1 cellular context compared by ENCODE assay signal in the genomic region with DNA sequence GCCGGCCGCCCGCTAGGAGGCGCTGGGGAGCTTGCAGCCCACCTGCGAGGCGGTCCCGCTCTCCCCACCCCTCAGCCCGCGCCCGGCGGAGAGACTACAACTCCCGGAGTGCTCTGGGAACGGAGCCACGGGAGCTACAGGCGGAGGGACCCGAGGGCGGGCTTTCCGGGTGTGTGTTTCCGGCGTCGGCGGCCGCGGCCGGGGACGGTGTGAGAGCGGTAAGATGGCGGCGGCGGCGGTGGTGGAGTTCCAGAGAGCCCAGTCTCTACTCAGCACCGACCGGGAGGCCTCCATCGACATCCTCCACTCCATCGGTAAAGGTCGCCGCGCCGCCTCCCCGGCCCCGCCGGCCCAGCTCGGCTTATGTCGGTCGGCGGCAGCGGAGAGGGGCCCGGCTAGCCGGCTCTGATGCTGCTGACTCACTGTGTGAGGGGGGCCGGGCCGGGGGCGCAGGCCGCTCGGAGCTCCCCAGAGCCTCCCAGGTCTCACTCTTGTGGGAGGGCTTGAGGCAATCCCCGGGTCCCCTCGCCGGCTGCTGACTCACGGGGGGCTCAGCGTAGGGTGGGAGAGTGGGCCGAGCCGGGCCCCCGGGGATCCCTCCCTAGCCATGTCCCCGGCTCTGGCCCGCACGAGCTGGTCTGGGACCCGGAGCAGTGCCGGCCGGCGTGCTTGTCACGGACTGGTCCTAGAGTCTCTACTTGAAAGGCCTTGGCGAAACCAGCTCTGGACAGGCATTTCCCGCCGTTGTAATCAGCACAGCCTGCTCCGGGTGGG.
TF ChIP-seq lines count a peak whose summit lies in the region.

A gene (plus strand): TSS at position 210 of the 774 bp plus-strand sequence. CDS start 14 bp downstream, at position 224.

TF ChIP-seq in K562, 482 proteins besides CTCF, POLR2A, EP300 and RAD21 (continued from another document and continues in another):
- TF ChIP-seq ZNF561 (CRISPR knock-in tag; conservative IDR thresholded peaks at IDR 0.05) (no peak), KDM5B (IDR thresholded peaks at IDR 0.05; ENCODE audit: insufficient replicate concordance, low read depth, low read length) (no peak), POU5F1 (IDR thresholded peaks at IDR 0.05; ENCODE audit: borderline replicate concordance, low read depth, low read length, partially characterized antibody) (no peak), TAF9B (IDR thresholded peaks at IDR 0.05; ENCODE audit: partially characterized antibody) (peak; percentile 91), GTF2E2 (tag; IDR thresholded peaks at IDR 0.05) (no peak; the same call in 1 of the 2 replicates), FUS (optimal IDR thresholded peaks at IDR 0.05; ENCODE audit: low read depth, low read length) (no peak), TCFL5 (CRISPR knock-in tag; conservative IDR thresholded peaks at IDR 0.05) (no peak), ZC3H4 (CRISPR knock-in tag; IDR thresholded peaks at IDR 0.05; ENCODE audit: borderline replicate concordance) (no peak), NR2F6 (CRISPR knock-in tag; IDR thresholded peaks at IDR 0.05) (no peak), ZNF551 (CRISPR knock-in tag; IDR thresholded peaks at IDR 0.05) (no peak), GATA2 (CRISPR knock-in tag; IDR thresholded peaks at IDR 0.05) (no peak), MED1 (CRISPR knock-in tag; IDR thresholded peaks at IDR 0.05; ENCODE audit: borderline replicate concordance) (no peak), MAFK (IDR thresholded peaks at IDR 0.05; ENCODE audit: low read length) (no peak), ZC3H11A (IDR thresholded peaks at IDR 0.05; ENCODE audit: low read depth, low read length) (no peak), RNF2 (IDR thresholded peaks at IDR 0.05) (peak; percentile 44; the same call in 1 of the 2 replicates), POLR3A (IDR thresholded peaks at IDR 0.05; ENCODE audit: borderline replicate concordance, extremely low read depth, insufficient read depth, insufficient read length) (no peak), ZNF134 (CRISPR knock-in tag; conservative IDR thresholded peaks at IDR 0.05) (no peak), ZNF133 (CRISPR knock-in tag; IDR thresholded peaks at IDR 0.05) (0 out of 2 replicates have a peak, but pooled peaks have one; percentile 26), SREBF1 (IDR thresholded peaks at IDR 0.05; ENCODE audit: borderline replicate concordance, low read depth, low read length) (peak; percentile 80; the same call in 1 of the 2 replicates), ARID2 (IDR thresholded peaks at IDR 0.05) (no peak), ZNF696 (CRISPR knock-in tag; conservative IDR thresholded peaks at IDR 0.05) (no peak), MIER1 (IDR thresholded peaks at IDR 0.05; ENCODE audit: low read depth) (no peak), POLR2B (IDR thresholded peaks at IDR 0.05; ENCODE audit: low read depth, partially characterized antibody) (peak; percentile 85), RCOR1 (IDR thresholded peaks at IDR 0.05; ENCODE audit: borderline replicate concordance in 1 of 2, low read depth in 2 of 2, low read length in 2 of 2) (no peak), GABPB2 (CRISPR knock-in tag; conservative IDR thresholded peaks at IDR 0.05) (no peak), BRD4 (IDR thresholded peaks at IDR 0.05) (peak; percentile 94), ZNF431 (CRISPR knock-in tag; IDR thresholded peaks at IDR 0.05) (no peak), ESRRA (IDR thresholded peaks at IDR 0.05; ENCODE audit: borderline replicate concordance, low read depth) (peak; percentile 73), SPI1 (IDR thresholded peaks at IDR 0.05; ENCODE audit: borderline replicate concordance, low read depth, low read length) (no peak)
- TF ChIP-seq, protein P1, sequence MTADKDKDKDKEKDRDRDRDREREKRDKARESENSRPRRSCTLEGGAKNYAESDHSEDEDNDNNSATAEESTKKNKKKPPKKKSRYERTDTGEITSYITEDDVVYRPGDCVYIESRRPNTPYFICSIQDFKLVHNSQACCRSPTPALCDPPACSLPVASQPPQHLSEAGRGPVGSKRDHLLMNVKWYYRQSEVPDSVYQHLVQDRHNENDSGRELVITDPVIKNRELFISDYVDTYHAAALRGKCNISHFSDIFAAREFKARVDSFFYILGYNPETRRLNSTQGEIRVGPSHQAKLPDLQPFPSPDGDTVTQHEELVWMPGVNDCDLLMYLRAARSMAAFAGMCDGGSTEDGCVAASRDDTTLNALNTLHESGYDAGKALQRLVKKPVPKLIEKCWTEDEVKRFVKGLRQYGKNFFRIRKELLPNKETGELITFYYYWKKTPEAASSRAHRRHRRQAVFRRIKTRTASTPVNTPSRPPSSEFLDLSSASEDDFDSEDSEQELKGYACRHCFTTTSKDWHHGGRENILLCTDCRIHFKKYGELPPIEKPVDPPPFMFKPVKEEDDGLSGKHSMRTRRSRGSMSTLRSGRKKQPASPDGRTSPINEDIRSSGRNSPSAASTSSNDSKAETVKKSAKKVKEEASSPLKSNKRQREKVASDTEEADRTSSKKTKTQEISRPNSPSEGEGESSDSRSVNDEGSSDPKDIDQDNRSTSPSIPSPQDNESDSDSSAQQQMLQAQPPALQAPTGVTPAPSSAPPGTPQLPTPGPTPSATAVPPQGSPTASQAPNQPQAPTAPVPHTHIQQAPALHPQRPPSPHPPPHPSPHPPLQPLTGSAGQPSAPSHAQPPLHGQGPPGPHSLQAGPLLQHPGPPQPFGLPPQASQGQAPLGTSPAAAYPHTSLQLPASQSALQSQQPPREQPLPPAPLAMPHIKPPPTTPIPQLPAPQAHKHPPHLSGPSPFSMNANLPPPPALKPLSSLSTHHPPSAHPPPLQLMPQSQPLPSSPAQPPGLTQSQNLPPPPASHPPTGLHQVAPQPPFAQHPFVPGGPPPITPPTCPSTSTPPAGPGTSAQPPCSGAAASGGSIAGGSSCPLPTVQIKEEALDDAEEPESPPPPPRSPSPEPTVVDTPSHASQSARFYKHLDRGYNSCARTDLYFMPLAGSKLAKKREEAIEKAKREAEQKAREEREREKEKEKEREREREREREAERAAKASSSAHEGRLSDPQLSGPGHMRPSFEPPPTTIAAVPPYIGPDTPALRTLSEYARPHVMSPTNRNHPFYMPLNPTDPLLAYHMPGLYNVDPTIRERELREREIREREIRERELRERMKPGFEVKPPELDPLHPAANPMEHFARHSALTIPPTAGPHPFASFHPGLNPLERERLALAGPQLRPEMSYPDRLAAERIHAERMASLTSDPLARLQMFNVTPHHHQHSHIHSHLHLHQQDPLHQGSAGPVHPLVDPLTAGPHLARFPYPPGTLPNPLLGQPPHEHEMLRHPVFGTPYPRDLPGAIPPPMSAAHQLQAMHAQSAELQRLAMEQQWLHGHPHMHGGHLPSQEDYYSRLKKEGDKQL (CRISPR knock-in tag; IDR thresholded peaks at IDR 0.05; ENCODE audit: borderline replicate concordance): no peak
- TF ChIP-seq, protein P2, sequence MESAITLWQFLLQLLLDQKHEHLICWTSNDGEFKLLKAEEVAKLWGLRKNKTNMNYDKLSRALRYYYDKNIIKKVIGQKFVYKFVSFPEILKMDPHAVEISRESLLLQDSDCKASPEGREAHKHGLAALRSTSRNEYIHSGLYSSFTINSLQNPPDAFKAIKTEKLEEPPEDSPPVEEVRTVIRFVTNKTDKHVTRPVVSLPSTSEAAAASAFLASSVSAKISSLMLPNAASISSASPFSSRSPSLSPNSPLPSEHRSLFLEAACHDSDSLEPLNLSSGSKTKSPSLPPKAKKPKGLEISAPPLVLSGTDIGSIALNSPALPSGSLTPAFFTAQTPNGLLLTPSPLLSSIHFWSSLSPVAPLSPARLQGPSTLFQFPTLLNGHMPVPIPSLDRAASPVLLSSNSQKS (CRISPR knock-in tag; IDR thresholded peaks at IDR 0.05): no peak
- TF ChIP-seq, protein P3, sequence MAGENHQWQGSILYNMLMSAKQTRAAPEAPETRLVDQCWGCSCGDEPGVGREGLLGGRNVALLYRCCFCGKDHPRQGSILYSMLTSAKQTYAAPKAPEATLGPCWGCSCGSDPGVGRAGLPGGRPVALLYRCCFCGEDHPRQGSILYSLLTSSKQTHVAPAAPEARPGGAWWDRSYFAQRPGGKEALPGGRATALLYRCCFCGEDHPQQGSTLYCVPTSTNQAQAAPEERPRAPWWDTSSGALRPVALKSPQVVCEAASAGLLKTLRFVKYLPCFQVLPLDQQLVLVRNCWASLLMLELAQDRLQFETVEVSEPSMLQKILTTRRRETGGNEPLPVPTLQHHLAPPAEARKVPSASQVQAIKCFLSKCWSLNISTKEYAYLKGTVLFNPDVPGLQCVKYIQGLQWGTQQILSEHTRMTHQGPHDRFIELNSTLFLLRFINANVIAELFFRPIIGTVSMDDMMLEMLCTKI (IDR thresholded peaks at IDR 0.05; ENCODE audit: partially characterized antibody): no peak
- TF ChIP-seq, protein P4, sequence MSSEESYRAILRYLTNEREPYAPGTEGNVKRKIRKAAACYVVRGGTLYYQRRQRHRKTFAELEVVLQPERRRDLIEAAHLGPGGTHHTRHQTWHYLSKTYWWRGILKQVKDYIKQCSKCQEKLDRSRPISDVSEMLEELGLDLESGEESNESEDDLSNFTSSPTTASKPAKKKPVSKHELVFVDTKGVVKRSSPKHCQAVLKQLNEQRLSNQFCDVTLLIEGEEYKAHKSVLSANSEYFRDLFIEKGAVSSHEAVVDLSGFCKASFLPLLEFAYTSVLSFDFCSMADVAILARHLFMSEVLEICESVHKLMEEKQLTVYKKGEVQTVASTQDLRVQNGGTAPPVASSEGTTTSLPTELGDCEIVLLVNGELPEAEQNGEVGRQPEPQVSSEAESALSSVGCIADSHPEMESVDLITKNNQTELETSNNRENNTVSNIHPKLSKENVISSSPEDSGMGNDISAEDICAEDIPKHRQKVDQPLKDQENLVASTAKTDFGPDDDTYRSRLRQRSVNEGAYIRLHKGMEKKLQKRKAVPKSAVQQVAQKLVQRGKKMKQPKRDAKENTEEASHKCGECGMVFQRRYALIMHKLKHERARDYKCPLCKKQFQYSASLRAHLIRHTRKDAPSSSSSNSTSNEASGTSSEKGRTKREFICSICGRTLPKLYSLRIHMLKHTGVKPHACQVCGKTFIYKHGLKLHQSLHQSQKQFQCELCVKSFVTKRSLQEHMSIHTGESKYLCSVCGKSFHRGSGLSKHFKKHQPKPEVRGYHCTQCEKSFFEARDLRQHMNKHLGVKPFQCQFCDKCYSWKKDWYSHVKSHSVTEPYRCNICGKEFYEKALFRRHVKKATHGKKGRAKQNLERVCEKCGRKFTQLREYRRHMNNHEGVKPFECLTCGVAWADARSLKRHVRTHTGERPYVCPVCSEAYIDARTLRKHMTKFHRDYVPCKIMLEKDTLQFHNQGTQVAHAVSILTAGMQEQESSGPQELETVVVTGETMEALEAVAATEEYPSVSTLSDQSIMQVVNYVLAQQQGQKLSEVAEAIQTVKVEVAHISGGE (CRISPR knock-in tag; IDR thresholded peaks at IDR 0.05): peak; percentile 91 to 99 (median 96); a peak in 5 of 6 replicates
- TF ChIP-seq, protein P5, sequence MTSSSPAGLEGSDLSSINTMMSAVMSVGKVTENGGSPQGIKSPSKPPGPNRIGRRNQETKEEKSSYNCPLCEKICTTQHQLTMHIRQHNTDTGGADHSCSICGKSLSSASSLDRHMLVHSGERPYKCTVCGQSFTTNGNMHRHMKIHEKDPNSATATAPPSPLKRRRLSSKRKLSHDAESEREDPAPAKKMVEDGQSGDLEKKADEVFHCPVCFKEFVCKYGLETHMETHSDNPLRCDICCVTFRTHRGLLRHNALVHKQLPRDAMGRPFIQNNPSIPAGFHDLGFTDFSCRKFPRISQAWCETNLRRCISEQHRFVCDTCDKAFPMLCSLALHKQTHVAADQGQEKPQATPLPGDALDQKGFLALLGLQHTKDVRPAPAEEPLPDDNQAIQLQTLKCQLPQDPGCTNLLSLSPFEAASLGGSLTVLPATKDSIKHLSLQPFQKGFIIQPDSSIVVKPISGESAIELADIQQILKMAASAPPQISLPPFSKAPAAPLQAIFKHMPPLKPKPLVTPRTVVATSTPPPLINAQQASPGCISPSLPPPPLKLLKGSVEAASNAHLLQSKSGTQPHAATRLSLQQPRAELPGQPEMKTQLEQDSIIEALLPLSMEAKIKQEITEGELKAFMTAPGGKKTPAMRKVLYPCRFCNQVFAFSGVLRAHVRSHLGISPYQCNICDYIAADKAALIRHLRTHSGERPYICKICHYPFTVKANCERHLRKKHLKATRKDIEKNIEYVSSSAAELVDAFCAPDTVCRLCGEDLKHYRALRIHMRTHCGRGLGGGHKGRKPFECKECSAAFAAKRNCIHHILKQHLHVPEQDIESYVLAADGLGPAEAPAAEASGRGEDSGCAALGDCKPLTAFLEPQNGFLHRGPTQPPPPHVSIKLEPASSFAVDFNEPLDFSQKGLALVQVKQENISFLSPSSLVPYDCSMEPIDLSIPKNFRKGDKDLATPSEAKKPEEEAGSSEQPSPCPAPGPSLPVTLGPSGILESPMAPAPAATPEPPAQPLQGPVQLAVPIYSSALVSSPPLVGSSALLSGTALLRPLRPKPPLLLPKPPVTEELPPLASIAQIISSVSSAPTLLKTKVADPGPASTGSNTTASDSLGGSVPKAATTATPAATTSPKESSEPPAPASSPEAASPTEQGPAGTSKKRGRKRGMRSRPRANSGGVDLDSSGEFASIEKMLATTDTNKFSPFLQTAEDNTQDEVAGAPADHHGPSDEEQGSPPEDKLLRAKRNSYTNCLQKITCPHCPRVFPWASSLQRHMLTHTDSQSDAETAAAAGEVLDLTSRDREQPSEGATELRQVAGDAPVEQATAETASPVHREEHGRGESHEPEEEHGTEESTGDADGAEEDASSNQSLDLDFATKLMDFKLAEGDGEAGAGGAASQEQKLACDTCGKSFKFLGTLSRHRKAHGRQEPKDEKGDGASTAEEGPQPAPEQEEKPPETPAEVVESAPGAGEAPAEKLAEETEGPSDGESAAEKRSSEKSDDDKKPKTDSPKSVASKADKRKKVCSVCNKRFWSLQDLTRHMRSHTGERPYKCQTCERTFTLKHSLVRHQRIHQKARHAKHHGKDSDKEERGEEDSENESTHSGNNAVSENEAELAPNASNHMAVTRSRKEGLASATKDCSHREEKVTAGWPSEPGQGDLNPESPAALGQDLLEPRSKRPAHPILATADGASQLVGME (CRISPR knock-in tag; IDR thresholded peaks at IDR 0.05): peak; percentile 48
- TF ChIP-seq, protein P6, sequence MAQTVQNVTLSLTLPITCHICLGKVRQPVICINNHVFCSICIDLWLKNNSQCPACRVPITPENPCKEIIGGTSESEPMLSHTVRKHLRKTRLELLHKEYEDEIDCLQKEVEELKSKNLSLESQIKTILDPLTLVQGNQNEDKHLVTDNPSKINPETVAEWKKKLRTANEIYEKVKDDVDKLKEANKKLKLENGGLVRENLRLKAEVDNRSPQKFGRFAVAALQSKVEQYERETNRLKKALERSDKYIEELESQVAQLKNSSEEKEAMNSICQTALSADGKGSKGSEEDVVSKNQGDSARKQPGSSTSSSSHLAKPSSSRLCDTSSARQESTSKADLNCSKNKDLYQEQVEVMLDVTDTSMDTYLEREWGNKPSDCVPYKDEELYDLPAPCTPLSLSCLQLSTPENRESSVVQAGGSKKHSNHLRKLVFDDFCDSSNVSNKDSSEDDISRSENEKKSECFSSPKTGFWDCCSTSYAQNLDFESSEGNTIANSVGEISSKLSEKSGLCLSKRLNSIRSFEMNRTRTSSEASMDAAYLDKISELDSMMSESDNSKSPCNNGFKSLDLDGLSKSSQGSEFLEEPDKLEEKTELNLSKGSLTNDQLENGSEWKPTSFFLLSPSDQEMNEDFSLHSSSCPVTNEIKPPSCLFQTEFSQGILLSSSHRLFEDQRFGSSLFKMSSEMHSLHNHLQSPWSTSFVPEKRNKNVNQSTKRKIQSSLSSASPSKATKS (CRISPR knock-in tag; IDR thresholded peaks at IDR 0.05): no peak
- TF ChIP-seq, protein P7, sequence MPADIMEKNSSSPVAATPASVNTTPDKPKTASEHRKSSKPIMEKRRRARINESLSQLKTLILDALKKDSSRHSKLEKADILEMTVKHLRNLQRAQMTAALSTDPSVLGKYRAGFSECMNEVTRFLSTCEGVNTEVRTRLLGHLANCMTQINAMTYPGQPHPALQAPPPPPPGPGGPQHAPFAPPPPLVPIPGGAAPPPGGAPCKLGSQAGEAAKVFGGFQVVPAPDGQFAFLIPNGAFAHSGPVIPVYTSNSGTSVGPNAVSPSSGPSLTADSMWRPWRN (IDR thresholded peaks at IDR 0.05; ENCODE audit: low read depth): no peak
